Comparison of ENCODE assay signal across 8 cellular contexts in genomic region chr3:122515020-122515468, GRCh38. TPM values are rescaled to one million over a fixed set of nuclear protein-coding genes. Genes with fewer than 3 reads are reported as not detected.
DNase-seq lines count a peak whose midpoint lies in the region; ATAC-seq, FAIRE-seq and TF ChIP-seq lines count a peak whose summit lies in the region.

No MANE protein-coding gene starts in this region.

- H3K36me3 Mint-ChIP-seq in activated naive CD4-positive, alpha-beta T cell treated with anti-CD3 and anti-CD28 coated beads, Interleukin-2, amount 50 U/mL, for 24 hours = peaks cover 1% of the 10 kb centered on the region

- no peaks in the 10 kb centered on the region for H3K9me1 ChIP-seq in K562 (ENCODE audit: control insufficient read depth, insufficient read depth, low read length)

- peak overlapping the region; percentile 97 for H2AFZ ChIP-seq in K562 (ENCODE audit: low read depth, low read length)

- H3K9me3 ChIP-seq in K562 (replicated peaks; ENCODE audit: control insufficient read depth, insufficient read depth, low read depth, low read length) (no peaks in the 10 kb centered on the region), lower lobe of right lung (no peaks in the 10 kb centered on the region), upper lobe of right lung (no peaks in the 10 kb centered on the region)

- FAIRE-seq in K562 (lab: Jason Lieb, UNC) = no peak

- POLR2A ChIA-PET in K562 (lab: Yijun Ruan, JAX) = interaction anchor here (1.0 to 1.4 kb wide), 3 partner anchors 13 to 513 kb away, joined by 3 read pairs; no protein-coding TSS in a partner anchor

- H3K4me3 Mint-ChIP-seq in activated naive CD4-positive, alpha-beta T cell treated with anti-CD3 and anti-CD28 coated beads, Interleukin-2, amount 50 U/mL, for 24 hours = peak overlapping the region; percentile 90

- H3K9ac ChIP-seq in K562 (ENCODE audit: insufficient read depth in 1 of 2, low read depth in 2 of 2, low read length in 2 of 2) = peak overlapping the region; percentile 86 to 94; a peak in 3 of 4 replicates

- DNase-seq in activated naive CD4-positive, alpha-beta T cell treated with Interleukin-2 at 50 U/mL for 16 hours = no peak
- DNase-seq in K562 (ENCODE audit: extremely low read depth in 1 of 4, low spot score in 3 of 4) = no peak
- DNase-seq in lower lobe of right lung = no peak
- DNase-seq in upper lobe of right lung = no peak
- DNase-seq in NCI-H1092 treated with DMSO at 0.1 percent for 48 hours (lab: John Stamatoyannopoulos, UW) = no peak

- H3K9me3 Mint-ChIP-seq in activated naive CD4-positive, alpha-beta T cell treated with anti-CD3 and anti-CD28 coated beads, Interleukin-2, amount 50 U/mL, for 24 hours = no peaks in the 10 kb centered on the region

- peak overlapping the region; percentile 96; the same call in 2 of the 3 replicates for H3K27ac ChIP-seq in K562 (ENCODE audit: extremely low read depth, low read depth, low read length)
- H3K27ac ChIP-seq in lower lobe of right lung = peak overlapping the region; percentile 96
- H3K27ac ChIP-seq in upper lobe of right lung = peak overlapping the region; percentile 94

- ATAC-seq in K562 = no peak
- ATAC-seq in lower lobe of right lung = no peak
- no peak for ATAC-seq in upper lobe of right lung
- ATAC-seq in GM21528 (IDR thresholded peaks at IDR 0.05; ENCODE audit: low FRiP score, unreplicated experiment) = no peak
- no peak for ATAC-seq in HG02678 (IDR thresholded peaks at IDR 0.05; ENCODE audit: unreplicated experiment)

- H3K27me3 ChIP-seq in K562 (ENCODE audit: control insufficient read depth in 2 of 2, insufficient read depth in 2 of 2, low read length in 2 of 2) (no peaks in the 10 kb centered on the region), lower lobe of right lung (ENCODE audit: low read depth) (no peaks in the 10 kb centered on the region), upper lobe of right lung (no peaks in the 10 kb centered on the region)

- intact Hi-C loops in K562 (cut with micrococcal nuclease) (loop anchor here (5.0 kb wide), 1 partner anchor 58 kb away; no protein-coding TSS in a partner anchor), lower lobe of right lung (cut with DNase I) (no loop called here), upper lobe of right lung (cut with DNase I) (no loop called here)

- peaks cover 45% of the 10 kb centered on the region for H3K79me2 ChIP-seq in K562 (ENCODE audit: control insufficient read depth, insufficient read depth, low read length)

- CTCF ChIA-PET in K562 (lab: Yijun Ruan, JAX; ENCODE audit: low intra/inter-chr PET ratio) = no interaction called here

- H3K27me3 Mint-ChIP-seq in activated naive CD4-positive, alpha-beta T cell treated with anti-CD3 and anti-CD28 coated beads, Interleukin-2, amount 50 U/mL, for 24 hours = no peaks in the 10 kb centered on the region

- 43% methylated on average over 18 of the region's 19 CpGs for WGBS in K562 (ENCODE audit: insufficient coverage, low coverage, missing lambda C conversion rate)

- no peak for TF ChIP-seq POLR2A in K562 (conservative IDR thresholded peaks at IDR 0.05)

- H3K27ac Mint-ChIP-seq in activated naive CD4-positive, alpha-beta T cell treated with anti-CD3 and anti-CD28 coated beads, Interleukin-2, amount 50 U/mL, for 24 hours = peak overlapping the region; percentile 87

- no TSS peak for BruUV-seq in K562 (replicated peaks; lab: Mats Ljungman, UMichigan)

- no peak for TF ChIP-seq RAD21 in K562 (CRISPR knock-in tag; conservative IDR thresholded peaks at IDR 0.05 in 1 of 2, IDR thresholded peaks at IDR 0.05 in 1 of 2)

- peaks cover 9% of the 10 kb centered on the region; the same call in 1 of the 2 replicates for H4K20me1 ChIP-seq in K562 (replicated peaks; ENCODE audit: control insufficient read depth, insufficient read depth, low read length)

- peaks cover 43% of the 10 kb centered on the region for H3K4me1 Mint-ChIP-seq in activated naive CD4-positive, alpha-beta T cell treated with anti-CD3 and anti-CD28 coated beads, Interleukin-2, amount 50 U/mL, for 24 hours

- peak overlapping the region; percentile 74 for H3K4me2 ChIP-seq in K562 (ENCODE audit: insufficient read depth, low read length)

- H3K4me1 ChIP-seq in K562 (replicated peaks in 1 of 2; ENCODE audit: control insufficient read depth in 2 of 2, insufficient read depth in 2 of 2, low read length in 2 of 2) (peaks cover 8 to 11% of the 10 kb centered on the region in 2 experiments; a peak in 4 of 5 replicates), lower lobe of right lung (peaks cover 34% of the 10 kb centered on the region), upper lobe of right lung (peaks cover 30% of the 10 kb centered on the region)

- in situ Hi-C loops in K562 (cut with MboI) = no loop called here

- peak overlapping the region; percentile 75 for H3K4me3 ChIP-seq in K562
- H3K4me3 ChIP-seq in lower lobe of right lung = peak overlapping the region; percentile 89
- H3K4me3 ChIP-seq in upper lobe of right lung = peak overlapping the region; percentile 90

- TF ChIP-seq CTCF in K562 (IDR thresholded peaks at IDR 0.05 in 2 of 3, conservative IDR thresholded peaks at IDR 0.05 in 1 of 3; ENCODE audit: insufficient read depth in 2 of 3, low read depth in 1 of 3, low read length in 3 of 3) (no peak), lower lobe of right lung (IDR thresholded peaks at IDR 0.05) (no peak), upper lobe of right lung (IDR thresholded peaks at IDR 0.05) (no peak)

- TF ChIP-seq EP300 in K562 (IDR thresholded peaks at IDR 0.05; ENCODE audit: low read length) = no peak

- H3K36me3 ChIP-seq in K562 (ENCODE audit: control insufficient read depth, insufficient read depth, low read length) (no peaks in the 10 kb centered on the region), lower lobe of right lung (no peaks in the 10 kb centered on the region), upper lobe of right lung (no peaks in the 10 kb centered on the region)

RNA-seq across cellular contexts. Expression of gene KPNA1, which starts 0.3 kb away (rescaled TPM):
- 28.4 and 78.0 TPM in 2 replicates for total RNA-seq in K562 (2011; cell fraction: chromatin; rRNA removed; ENCODE audit: low replicate concordance)
- 11.2 and 15.4 TPM in 2 replicates for total RNA-seq in K562 (2011; cell fraction: nucleolus; rRNA removed)
- total RNA-seq in K562 (2011; cell fraction: nucleoplasm; rRNA removed) = 30.3 and 42.8 TPM in 2 replicates
- total RNA-seq in K562 (2014; rRNA removed) = 21.9 and 27.5 TPM in 2 replicates
- total RNA-seq in K562 (2014; rRNA removed; fragmentation: Illumina TruSeq; extraction: Trizol) = 40.9 and 47.3 TPM in 2 replicates
- 26.7 and 33.5 TPM in 2 replicates for total RNA-seq in K562 (2015; rRNA removed; fragmentation: Illumina TruSeq; extraction: Trizol)
- total RNA-seq in K562 (2021) = 51.4 and 53.8 TPM in 2 replicates
- polyA plus RNA-seq in K562 (2011; rRNA removed) = 33.1 and 44.1 TPM in 2 replicates
- 25.6 and 28.2 TPM in 2 replicates for polyA plus RNA-seq in K562 (2011; cell fraction: cytosol; rRNA removed)
- 22.8 and 23.0 TPM in 2 replicates for polyA plus RNA-seq in K562 (2011; cell fraction: nucleus; rRNA removed)
- 18.4 and 26.6 TPM in 2 replicates for polyA plus RNA-seq in K562 (2012)
- polyA plus RNA-seq in K562 (2014; fragmentation: Illumina TruSeq; extraction: Trizol) = 47.0 and 51.9 TPM in 2 replicates
- polyA plus RNA-seq in K562 (2014; fragmentation: Nextera tagmentation; extraction: Ambion mirVana) = 10 to 100 TPM in 1 of 2 experiments, 1 to 10 TPM in 1; 9.3 to 11.7 TPM
- 23.9 and 24.3 TPM in 2 replicates for polyA plus RNA-seq in K562 (2014; rRNA removed)
- 52.4 and 53.3 TPM in 2 replicates for polyA minus RNA-seq in K562 (2011; rRNA and poly(A)+ RNA removed)
- polyA minus RNA-seq in K562 (2011; cell fraction: cytosol; rRNA and poly(A)+ RNA removed) = 27.5 and 27.6 TPM in 2 replicates
- 11.0 and 20.5 TPM in 2 replicates for polyA minus RNA-seq in K562 (2011; cell fraction: nucleus; rRNA and poly(A)+ RNA removed)
- 54.5 TPM for total RNA-seq in lower lobe of right lung
- total RNA-seq in upper lobe of right lung = 60.4 TPM

RNA-seq across cellular contexts. Expression of gene PARP9, which starts 49.1 kb away (rescaled TPM):
- 2.4 and 4.9 TPM in 2 replicates for total RNA-seq in K562 (2011; cell fraction: chromatin; rRNA removed; ENCODE audit: low replicate concordance)
- total RNA-seq in K562 (2011; cell fraction: nucleolus; rRNA removed) = 1.1 and 1.2 TPM in 2 replicates
- total RNA-seq in K562 (2011; cell fraction: nucleoplasm; rRNA removed) = 1.7 and 3.3 TPM in 2 replicates
- total RNA-seq in K562 (2014; rRNA removed) = 2.7 and 2.8 TPM in 2 replicates
- 3.1 and 3.9 TPM in 2 replicates for total RNA-seq in K562 (2014; rRNA removed; fragmentation: Illumina TruSeq; extraction: Trizol)
- total RNA-seq in K562 (2015; rRNA removed; fragmentation: Illumina TruSeq; extraction: Trizol) = 3.8 TPM in 2 replicates
- 3.1 and 3.4 TPM in 2 replicates for total RNA-seq in K562 (2021)
- 1.5 and 3.9 TPM in 2 replicates for polyA plus RNA-seq in K562 (2011; rRNA removed)
- 1.2 and 1.8 TPM in 2 replicates for polyA plus RNA-seq in K562 (2011; cell fraction: cytosol; rRNA removed)
- polyA plus RNA-seq in K562 (2011; cell fraction: nucleus; rRNA removed) = 1.4 and 2.3 TPM in 2 replicates
- polyA plus RNA-seq in K562 (2012) = 2.9 and 4.9 TPM in 2 replicates
- polyA plus RNA-seq in K562 (2014; fragmentation: Illumina TruSeq; extraction: Trizol) = 4.4 and 4.8 TPM in 2 replicates
- 1 to 10 TPM; 2.1 to 3.2 TPM for polyA plus RNA-seq in K562 (2014; fragmentation: Nextera tagmentation; extraction: Ambion mirVana)
- polyA plus RNA-seq in K562 (2014; rRNA removed) = 3.5 and 3.8 TPM in 2 replicates
- polyA minus RNA-seq in K562 (2011; rRNA and poly(A)+ RNA removed) = 1.5 and 2.4 TPM in 2 replicates
- 0.46 and 0.76 TPM in 2 replicates for polyA minus RNA-seq in K562 (2011; cell fraction: cytosol; rRNA and poly(A)+ RNA removed)
- 0.44 and 0.54 TPM in 2 replicates for polyA minus RNA-seq in K562 (2011; cell fraction: nucleus; rRNA and poly(A)+ RNA removed)
- 90.4 TPM for total RNA-seq in lower lobe of right lung
- 70.8 TPM for total RNA-seq in upper lobe of right lung

RNA-seq across cellular contexts. Expression of gene DTX3L, which starts 49.1 kb away (rescaled TPM):
- 1.5 and 5.0 TPM in 2 replicates for total RNA-seq in K562 (2011; cell fraction: chromatin; rRNA removed; ENCODE audit: low replicate concordance)
- 1.2 TPM in 2 replicates for total RNA-seq in K562 (2011; cell fraction: nucleolus; rRNA removed)
- 2.9 and 4.2 TPM in 2 replicates for total RNA-seq in K562 (2011; cell fraction: nucleoplasm; rRNA removed)
- total RNA-seq in K562 (2014; rRNA removed) (3.0 and 4.1 TPM in 2 replicates), K562 (2014; rRNA removed; fragmentation: Illumina TruSeq; extraction: Trizol) (6.0 and 7.0 TPM in 2 replicates), K562 (2015; rRNA removed; fragmentation: Illumina TruSeq; extraction: Trizol) (6.0 and 6.5 TPM in 2 replicates), K562 (2021) (6.2 and 6.6 TPM in 2 replicates), lower lobe of right lung (82.2 TPM), upper lobe of right lung (67.5 TPM)
- polyA plus RNA-seq in K562 (2011; rRNA removed) (1.0 and 2.3 TPM in 2 replicates), K562 (2014; fragmentation: Illumina TruSeq; extraction: Trizol) (4.9 and 6.0 TPM in 2 replicates), K562 (2014; fragmentation: Nextera tagmentation; extraction: Ambion mirVana) (1 to 10 TPM; 2.3 to 2.5 TPM), K562 (2014; rRNA removed) (3.0 and 3.4 TPM in 2 replicates)
- polyA plus RNA-seq in K562 (2011; cell fraction: cytosol; rRNA removed) = 0.97 and 1.0 TPM in 2 replicates
- polyA plus RNA-seq in K562 (2011; cell fraction: nucleus; rRNA removed) = 0.59 and 0.94 TPM in 2 replicates
- polyA plus RNA-seq in K562 (2012) = 3.8 and 6.1 TPM in 2 replicates
- 2.0 and 2.8 TPM in 2 replicates for polyA minus RNA-seq in K562 (2011; rRNA and poly(A)+ RNA removed)
- 1.9 and 2.5 TPM in 2 replicates for polyA minus RNA-seq in K562 (2011; cell fraction: cytosol; rRNA and poly(A)+ RNA removed)
- polyA minus RNA-seq in K562 (2011; cell fraction: nucleus; rRNA and poly(A)+ RNA removed) = 0.54 and 0.56 TPM in 2 replicates

Comparison
In these comparisons a context has a peak if more than half of its experiments do, and no peak if none do; other contexts are left out.
1. RNA of gene PARP9, which starts 49.1 kb away (total RNA-seq): 90.4 TPM in lower lobe of right lung (single experiment) and 70.8 TPM in upper lobe of right lung (single experiment); 1.1 to 4.9 TPM in K562; every median in the first group is over 10 times any median in the second.
2. Peak in every context shown above with its lines, with median percentiles within 50 percentile points of each other: H3K27ac ChIP-seq and H3K4me3 ChIP-seq.